Comparison of ENCODE assay signal across 26 cellular contexts in genomic region chr6:122695188-122695587, GRCh38.
"Had no signal": no experiment of that assay in that cellular context is flagged by ENCODE, and none has a peak within 500 bp of the region (broad histone marks: within the 10 kb centered on the region; RNA-seq: fewer than 3 reads in every experiment).

No MANE protein-coding gene starts in this region.

- H3K36me3 ChIP-seq: esophagus squamous epithelium, pancreas, prostate gland, stomach, tibial artery had no signal

- H3K4me1 ChIP-seq: esophagus squamous epithelium, pancreas, prostate gland, stomach, tibial artery had no signal

- H3K4me1 Mint-ChIP-seq: activated CD4-positive, alpha-beta memory T cell treated with anti-CD3 and anti-CD28 coated beads, Interleukin-2, amount 10 ng/mL, durations not matched to agents 7 days and 5 days; activated CD4-positive, alpha-beta T cell treated with anti-CD3 and anti-CD28 coated beads, Interleukin-2, amount 10 ng/mL, durations not matched to agents 7 days and 5 days; activated T-helper 17 cell treated with anti-CD3 and anti-CD28 coated beads, Interleukin-2, amount 50 U/mL, for 72 hours; central memory CD8-positive, alpha-beta T cell; naive thymus-derived CD4-positive, alpha-beta T cell; stimulated activated naive B cell treated with anti-CD40 and anti-IgM and Interleukin-4, amounts not matched to agents 10 μg/mL and 1 μg/mL and 100 μg/mL, for 72 hours had no signal

- ATAC-seq: activated T-cell treated with anti-CD3 and anti-CD28 coated beads, Interleukin-2, amount 50 U/mL, for 4 hours; activated T-helper 17 cell treated with anti-CD3 and anti-CD28 coated beads, Interleukin-2, amount 50 U/mL, for 72 hours; left cardiac atrium; left ventricle myocardium superior; naive thymus-derived CD4-positive, alpha-beta T cell; pancreas; stimulated activated naive B cell treated with anti-CD40 and anti-IgM and Interleukin-4, amounts not matched to agents 10 μg/mL and 1 μg/mL and 100 μg/mL, for 72 hours had no signal

- H3K27me3 Mint-ChIP-seq: activated CD4-positive, alpha-beta memory T cell treated with anti-CD3 and anti-CD28 coated beads, Interleukin-2, amount 10 ng/mL, durations not matched to agents 7 days and 5 days; activated CD4-positive, alpha-beta T cell treated with anti-CD3 and anti-CD28 coated beads, Interleukin-2, amount 10 ng/mL, durations not matched to agents 7 days and 5 days; central memory CD8-positive, alpha-beta T cell had no signal

- DNase-seq: activated CD4-positive, alpha-beta memory T cell treated with anti-CD3 and anti-CD28 coated beads, Interleukin-2, amount 10 ng/mL, durations not matched to agents 7 days and 5 days; activated CD4-positive, alpha-beta T cell treated with anti-CD3 and anti-CD28 coated beads, Interleukin-2, amount 10 ng/mL, durations not matched to agents 7 days and 5 days; activated CD4-positive, CD25-positive, alpha-beta regulatory T cell treated with anti-CD3 and anti-CD28 coated beads, Interleukin-2, amount 50 U/mL, for 72 hours; activated CD8-positive, alpha-beta memory T cell treated with anti-CD3 and anti-CD28 coated beads, Interleukin-2, amount 50 U/mL, for 48 hours; activated gamma-delta T cell treated with Interleukin-2 at 50 U/mL for 16 hours; activated naive CD4-positive, alpha-beta T cell treated with anti-CD3 and anti-CD28 coated beads, Interleukin-2, amount 50 U/mL, for 16 hours; activated T-cell treated with anti-CD3 and anti-CD28 coated beads, Interleukin-2, amount 50 U/mL, for 4 hours; amniotic stem cell; dermis blood vessel endothelial cell; effector CD4-positive, alpha-beta T cell; esophagus squamous epithelium; left cardiac atrium; left ventricle myocardium superior; naive thymus-derived CD4-positive, alpha-beta T cell; pancreas; stimulated activated CD4-positive, alpha-beta T cell treated with anti-CD3 and anti-CD28 coated beads, Interleukin-15, amount 100 ng/mL, for 24 hours; stimulated activated CD4-positive, alpha-beta T cell treated with anti-CD3 and anti-CD28 coated beads, Interleukin-2, amount 100 ng/mL, for 24 hours; stimulated activated naive B cell treated with anti-CD40 and anti-IgM and Interleukin-4, amounts not matched to agents 10 μg/mL and 1 μg/mL and 100 μg/mL, for 72 hours; stomach; SW 1271; T1000; tibial artery had no signal

- H3K27me3 ChIP-seq: esophagus squamous epithelium, pancreas, stomach, tibial artery had no signal

- H3K27ac Mint-ChIP-seq: activated CD4-positive, alpha-beta memory T cell treated with anti-CD3 and anti-CD28 coated beads, Interleukin-2, amount 10 ng/mL, durations not matched to agents 7 days and 5 days; activated CD4-positive, alpha-beta T cell treated with anti-CD3 and anti-CD28 coated beads, Interleukin-2, amount 10 ng/mL, durations not matched to agents 7 days and 5 days; activated T-helper 17 cell treated with anti-CD3 and anti-CD28 coated beads, Interleukin-2, amount 50 U/mL, for 72 hours; naive thymus-derived CD4-positive, alpha-beta T cell; stimulated activated naive B cell treated with anti-CD40 and anti-IgM and Interleukin-4, amounts not matched to agents 10 μg/mL and 1 μg/mL and 100 μg/mL, for 72 hours; T-helper 1 cell treated with Interleukin-12 subunit alpha and Interleukin-12 subunit beta and Interleukin-4 antibody, amounts not matched to agents 30 μg/mL and 1 μg/mL, for 36 hours had no signal

- H3K36me3 Mint-ChIP-seq: naive thymus-derived CD4-positive, alpha-beta T cell; stimulated activated naive B cell treated with anti-CD40 and anti-IgM and Interleukin-4, amounts not matched to agents 10 μg/mL and 1 μg/mL and 100 μg/mL, for 72 hours had no signal

- H3K9me3 Mint-ChIP-seq: activated CD4-positive, alpha-beta memory T cell treated with anti-CD3 and anti-CD28 coated beads, Interleukin-2, amount 10 ng/mL, durations not matched to agents 7 days and 5 days; activated CD4-positive, alpha-beta T cell treated with anti-CD3 and anti-CD28 coated beads, Interleukin-2, amount 10 ng/mL, durations not matched to agents 7 days and 5 days; activated T-cell treated with anti-CD3 and anti-CD28 coated beads, Interleukin-2, amount 50 U/mL, for 4 hours; central memory CD8-positive, alpha-beta T cell; T-helper 1 cell treated with Interleukin-12 subunit alpha and Interleukin-12 subunit beta and Interleukin-4 antibody, amounts not matched to agents 30 μg/mL and 1 μg/mL, for 36 hours had no signal

- H3K4me3 ChIP-seq: esophagus squamous epithelium, pancreas, prostate gland, stomach, tibial artery had no signal

- H3K4me3 Mint-ChIP-seq: activated CD4-positive, alpha-beta memory T cell treated with anti-CD3 and anti-CD28 coated beads, Interleukin-2, amount 10 ng/mL, durations not matched to agents 7 days and 5 days; activated CD4-positive, alpha-beta T cell treated with anti-CD3 and anti-CD28 coated beads, Interleukin-2, amount 10 ng/mL, durations not matched to agents 7 days and 5 days; activated T-cell treated with anti-CD3 and anti-CD28 coated beads, Interleukin-2, amount 50 U/mL, for 4 hours; activated T-helper 17 cell treated with anti-CD3 and anti-CD28 coated beads, Interleukin-2, amount 50 U/mL, for 72 hours; central memory CD8-positive, alpha-beta T cell; naive thymus-derived CD4-positive, alpha-beta T cell; stimulated activated naive B cell treated with anti-CD40 and anti-IgM and Interleukin-4, amounts not matched to agents 10 μg/mL and 1 μg/mL and 100 μg/mL, for 72 hours; T-helper 1 cell treated with Interleukin-12 subunit alpha and Interleukin-12 subunit beta and Interleukin-4 antibody, amounts not matched to agents 30 μg/mL and 1 μg/mL, for 36 hours had no signal

- H3K27ac ChIP-seq: esophagus squamous epithelium, pancreas, prostate gland, stomach, tibial artery had no signal

- H3K9me3 ChIP-seq: esophagus squamous epithelium, pancreas, prostate gland, stomach, tibial artery had no signal
